In the genomic region with DNA sequence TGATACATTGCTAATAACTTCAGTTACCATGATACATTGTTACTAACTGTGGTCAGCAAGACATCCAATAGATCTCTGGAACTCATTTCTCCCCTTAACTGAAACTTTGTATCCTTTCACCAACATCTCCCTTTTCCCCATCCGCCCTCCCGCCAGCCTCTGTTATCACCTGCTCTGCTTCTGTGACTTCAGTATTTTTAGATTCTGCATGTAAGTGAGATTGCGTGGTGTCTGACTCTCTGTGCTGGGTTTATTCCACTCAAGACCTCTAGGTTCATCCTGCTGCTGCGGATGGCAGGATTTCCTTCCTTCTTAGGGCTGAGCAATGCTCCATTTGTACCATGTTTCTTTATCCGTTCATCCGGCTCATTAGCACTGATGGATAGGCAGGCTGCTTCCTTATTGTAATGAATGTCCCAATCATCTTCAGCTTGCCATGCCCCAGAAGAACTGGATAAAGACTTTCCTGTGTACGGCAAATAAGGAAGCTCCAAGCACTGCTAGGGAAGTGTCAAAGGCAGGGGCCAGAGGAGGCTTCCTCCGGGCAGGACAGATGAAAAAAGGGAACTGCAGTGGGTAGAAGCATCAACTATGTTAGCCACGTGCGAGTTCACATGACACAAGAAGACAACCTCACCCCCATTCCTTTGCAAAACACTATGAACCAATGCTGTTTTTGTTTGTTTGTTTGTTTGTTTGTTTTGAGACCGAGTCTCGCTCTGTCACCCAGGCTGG, we compare ENCODE assay signal across 21 cellular contexts.
DNase-seq lines count a peak whose midpoint lies in the region; ATAC-seq and TF ChIP-seq lines count a peak whose summit lies in the region.
"Had no signal": no experiment of that assay in that cellular context is flagged by ENCODE, and none has a peak within 500 bp of the region (broad histone marks: within the 10 kb centered on the region; RNA-seq: fewer than 3 reads in every experiment).

No MANE protein-coding gene starts in this region.

- ATAC-seq in stimulated activated naive CD8-positive, alpha-beta T cell treated with anti-CD3 and anti-CD28 coated beads, Interleukin-15, Interleukin-2, amounts not matched to agents 100 U/mL and 50 U/mL, for 24 hours = no peak
- ATAC-seq in upper lobe of right lung (peak; percentile 85), HG02852 (IDR thresholded peaks at IDR 0.05; ENCODE audit: unreplicated experiment) (no peak)
- ATAC-seq: activated CD8-positive, alpha-beta memory T cell treated with anti-CD3 and anti-CD28 coated beads, Interleukin-2, amount 10 ng/mL, durations not matched to agents 7 days and 5 days; GM23338; natural killer cell treated with Interleukin-12 subunit alpha and Interleukin-12 subunit beta and Interleukin-15 and Interleukin-18, amount 100 ng/mL, for 72 hours had no signal

- H3K36me3 ChIP-seq in upper lobe of right lung = no peaks in the 10 kb centered on the region
- H3K36me3 ChIP-seq: colonic mucosa had no signal

- H3K9me3 ChIP-seq in upper lobe of right lung = no peaks in the 10 kb centered on the region
- H3K9me3 ChIP-seq: colonic mucosa had no signal

- no peak overlapping the region for H3K4me3 Mint-ChIP-seq in stimulated activated naive CD8-positive, alpha-beta T cell treated with anti-CD3 and anti-CD28 coated beads, Interleukin-15, Interleukin-2, amounts not matched to agents 100 ng/mL and 50 ng/mL, for 24 hours
- H3K4me3 Mint-ChIP-seq: activated CD8-positive, alpha-beta memory T cell treated with anti-CD3 and anti-CD28 coated beads, Interleukin-2, amount 10 ng/mL, durations not matched to agents 7 days and 5 days; CD8-positive, alpha-beta memory T cell; GM23338; natural killer cell treated with Interleukin-12 subunit alpha and Interleukin-12 subunit beta and Interleukin-15 and Interleukin-18, amount 100 ng/mL, for 72 hours had no signal

- H3K27ac Mint-ChIP-seq in stimulated activated naive CD8-positive, alpha-beta T cell treated with anti-CD3 and anti-CD28 coated beads, Interleukin-15, Interleukin-2, amounts not matched to agents 100 ng/mL and 50 ng/mL, for 24 hours = peak overlapping the region; percentile 31
- H3K27ac Mint-ChIP-seq: activated CD8-positive, alpha-beta memory T cell treated with anti-CD3 and anti-CD28 coated beads, Interleukin-2, amount 10 ng/mL, durations not matched to agents 7 days and 5 days; CD8-positive, alpha-beta memory T cell; GM23338 had no signal

- H3K4me3 ChIP-seq in upper lobe of right lung = no peak overlapping the region
- H3K4me3 ChIP-seq: colonic mucosa, GM23338 had no signal

- peaks cover 19% of the 10 kb centered on the region for H3K36me3 Mint-ChIP-seq in stimulated activated naive CD8-positive, alpha-beta T cell treated with anti-CD3 and anti-CD28 coated beads, Interleukin-15, Interleukin-2, amounts not matched to agents 100 ng/mL and 50 ng/mL, for 24 hours (ENCODE audit: low read depth)
- H3K36me3 Mint-ChIP-seq: natural killer cell treated with Interleukin-12 subunit alpha and Interleukin-12 subunit beta and Interleukin-15 and Interleukin-18, amount 100 ng/mL, for 72 hours had no signal

- no peak overlapping the region for H3K27ac ChIP-seq in upper lobe of right lung
- H3K27ac ChIP-seq: colonic mucosa had no signal

- intact Hi-C loops in upper lobe of right lung (cut with DNase I) = no loop called here

- no peaks in the 10 kb centered on the region for H3K27me3 ChIP-seq in upper lobe of right lung
- H3K27me3 ChIP-seq: colonic mucosa had no signal

- no peak for TF ChIP-seq CTCF in upper lobe of right lung (IDR thresholded peaks at IDR 0.05)

- no peaks in the 10 kb centered on the region for H3K9me3 Mint-ChIP-seq in stimulated activated naive CD8-positive, alpha-beta T cell treated with anti-CD3 and anti-CD28 coated beads, Interleukin-15, Interleukin-2, amounts not matched to agents 100 ng/mL and 50 ng/mL, for 24 hours
- H3K9me3 Mint-ChIP-seq: CD8-positive, alpha-beta memory T cell; GM23338; natural killer cell treated with Interleukin-12 subunit alpha and Interleukin-12 subunit beta and Interleukin-15 and Interleukin-18, amount 100 ng/mL, for 72 hours had no signal

- no peak for DNase-seq in stimulated activated naive CD8-positive, alpha-beta T cell treated with anti-CD3 and anti-CD28 coated beads, Interleukin-15, Interleukin-2, amounts not matched to agents 100 U/mL and 50 U/mL, for 24 hours
- DNase-seq in UCSD-AML1 (lab: John Stamatoyannopoulos, UW; ENCODE audit: unreplicated experiment) = peak; percentile 35
- DNase-seq in medulla oblongata (ENCODE audit: extremely low spot score) = peak; percentile 30
- DNase-seq in upper lobe of right lung = no peak
- no peak for DNase-seq in G401 (ENCODE audit: low spot score)
- no peak for DNase-seq in activated T-cell treated with anti-CD3 and anti-CD28 coated beads, Interleukin-2, amount 50 U/mL, for 1 hour
- DNase-seq: ACHN; activated CD4-positive, CD25-positive, alpha-beta regulatory T cell treated with anti-CD3 and anti-CD28 coated beads, Interleukin-2, amount 50 U/mL, for 72 hours; activated CD8-positive, alpha-beta memory T cell treated with anti-CD3 and anti-CD28 coated beads, Interleukin-2, amount 10 ng/mL, durations not matched to agents 7 days and 5 days; activated gamma-delta T cell; CD8-positive, alpha-beta memory T cell; colonic mucosa; foreskin fibroblast; NCI-H2029 treated with DMSO at 0.1 percent for 48 hours; NCI-H524; substantia nigra; T-helper 1 cell had no signal

- no peaks in the 10 kb centered on the region for H3K4me1 ChIP-seq in upper lobe of right lung
- H3K4me1 ChIP-seq: colonic mucosa had no signal

- H3K4me1 Mint-ChIP-seq in stimulated activated naive CD8-positive, alpha-beta T cell treated with anti-CD3 and anti-CD28 coated beads, Interleukin-15, Interleukin-2, amounts not matched to agents 100 ng/mL and 50 ng/mL, for 24 hours (ENCODE audit: low read depth) = peaks cover 12% of the 10 kb centered on the region

- in situ Hi-C loops in G401 (cut with HindIII; ENCODE audit: low sequenced_read_pairs) = no loop called here

- H3K27me3 Mint-ChIP-seq in stimulated activated naive CD8-positive, alpha-beta T cell treated with anti-CD3 and anti-CD28 coated beads, Interleukin-15, Interleukin-2, amounts not matched to agents 100 ng/mL and 50 ng/mL, for 24 hours = no peaks in the 10 kb centered on the region
- H3K27me3 Mint-ChIP-seq: activated CD8-positive, alpha-beta memory T cell treated with anti-CD3 and anti-CD28 coated beads, Interleukin-2, amount 10 ng/mL, durations not matched to agents 7 days and 5 days; CD8-positive, alpha-beta memory T cell; natural killer cell treated with Interleukin-12 subunit alpha and Interleukin-12 subunit beta and Interleukin-15 and Interleukin-18, amount 100 ng/mL, for 72 hours had no signal

Comparison
In these comparisons a context has a peak if more than half of its experiments do, and no peak if none do; other contexts are left out.
1. DNase-seq: peak in UCSD-AML1 (single experiment) and medulla oblongata (single experiment); none in stimulated activated naive CD8-positive, alpha-beta T cell treated with anti-CD3 and anti-CD28 coated beads, Interleukin-15, Interleukin-2, amounts not matched to agents 100 U/mL and 50 U/mL, for 24 hours (single experiment), upper lobe of right lung (single experiment), G401 (single experiment) and activated T-cell treated with anti-CD3 and anti-CD28 coated beads, Interleukin-2, amount 50 U/mL, for 1 hour (single experiment).